In the genomic region with DNA sequence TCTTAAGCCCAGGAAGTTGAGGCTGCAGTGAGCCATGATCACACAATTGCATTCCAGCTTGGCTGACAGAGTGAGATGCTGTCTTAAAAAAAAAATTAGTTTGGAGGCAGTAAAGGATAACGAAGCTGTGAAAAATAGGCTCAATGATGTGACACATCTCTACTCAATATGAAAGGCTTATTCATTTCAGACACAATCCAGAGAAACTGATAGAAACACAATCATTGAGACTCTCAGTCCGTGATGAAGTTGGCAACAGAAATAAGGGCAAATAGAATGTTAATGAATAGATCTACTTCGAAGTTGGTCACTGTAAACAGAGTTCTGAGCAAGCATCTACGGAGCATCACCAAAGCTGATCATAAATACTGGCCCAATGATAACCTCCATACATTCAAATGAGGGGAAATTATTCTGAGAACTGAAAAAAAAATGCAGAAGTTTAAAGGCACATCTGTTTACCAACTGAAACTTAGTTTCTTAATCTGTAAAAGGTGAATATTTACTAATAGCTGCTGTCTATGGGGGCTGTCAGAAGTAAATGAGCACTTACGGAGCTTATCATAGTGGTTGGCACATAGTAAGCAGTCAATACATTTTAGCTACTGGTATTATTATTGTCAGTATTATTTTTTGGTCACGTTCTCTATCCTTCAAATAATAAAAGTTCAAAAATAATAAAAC, we compare ENCODE assay signal across 24 cellular contexts.
DNase-seq lines count a peak whose midpoint lies in the region; ATAC-seq, FAIRE-seq and TF ChIP-seq lines count a peak whose summit lies in the region.
"Had no signal": no experiment of that assay in that cellular context is flagged by ENCODE, and none has a peak within 500 bp of the region (broad histone marks: within the 10 kb centered on the region; RNA-seq: fewer than 3 reads in every experiment).

No MANE protein-coding gene starts in this region.

- no peak for DNase-seq in A549 (ENCODE audit: low read depth in 1 of 2, low spot score in 1 of 2)
- peak; percentile 2 for DNase-seq in globus pallidus (ENCODE audit: low spot score)
- DNase-seq in HuH-7 (ENCODE audit: low spot score), result no peak
- no peak for DNase-seq in RPMI8226
- no peak for DNase-seq in OCI-M1 (lab: John Stamatoyannopoulos, UW)
- DNase-seq: CD8-positive, alpha-beta T cell; COR-L47; DMS 273 treated with DMSO at 0.1 percent for 48 hours; DMS53; DND-41; EL; GM23248; HFFc6; IMR-90 had no signal

- TF ChIP-seq POLR2A in A549 (IDR thresholded peaks at IDR 0.05; ENCODE audit: low read length), result no peak

- no peak overlapping the region for H3K4me2 ChIP-seq in A549
- H3K4me2 ChIP-seq: BLaER1 treated with 17β-estradiol and CSF1 and Interleukin-3, amounts not matched to agents 10 nM and 100 nM had no signal

- TF ChIP-seq CTCF in A549 (IDR thresholded peaks at IDR 0.05), result no peak

- no peak overlapping the region for H3K4me3 ChIP-seq in A549
- H3K4me3 ChIP-seq: BLaER1 treated with 17β-estradiol and CSF1 and Interleukin-3, amounts not matched to agents 10 nM and 100 nM; GM12878; GM23248; K562 had no signal

- 70% methylated on average over 6 of the region's 6 CpGs for WGBS in A549 (ENCODE audit: missing lambda C conversion rate)

- H3K4me1 ChIP-seq in A549, result no peaks in the 10 kb centered on the region
- H3K4me1 ChIP-seq: BLaER1 treated with 17β-estradiol and CSF1 and Interleukin-3, amounts not matched to agents 10 nM and 100 nM had no signal

- CTCF ChIA-PET in A549 (lab: Yijun Ruan, JAX), result interaction anchor here (0.7 to 1.5 kb wide), 5 partner anchors 8 to 44 kb away, joined by 3 to 5 read pairs (median 4); no protein-coding TSS in a partner anchor

- TF ChIP-seq EP300 in A549 (IDR thresholded peaks at IDR 0.05), result no peak

- no peak for TF ChIP-seq RAD21 in A549 (conservative IDR thresholded peaks at IDR 0.05 in 1 of 2, IDR thresholded peaks at IDR 0.05 in 1 of 2)

- peak; percentile 95 for FAIRE-seq in A549 (lab: Jason Lieb, UNC)
- FAIRE-seq: GM12878, H54, K562 had no signal

- H3K9me3 ChIP-seq in A549, result peaks cover 13% of the 10 kb centered on the region; the same call in 2 of the 3 replicates

- ATAC-seq in A549 (no peak), GM21576 (IDR thresholded peaks at IDR 0.05; ENCODE audit: unreplicated experiment) (peak; percentile 47), HG02870 (IDR thresholded peaks at IDR 0.05; ENCODE audit: unreplicated experiment) (peak; percentile 85), GM19035 (IDR thresholded peaks at IDR 0.05; ENCODE audit: unreplicated experiment) (no peak)
- ATAC-seq: CD8-positive, alpha-beta T cell; GM12878; HCT116; K562 had no signal

- POLR2A ChIA-PET in A549 (lab: Yijun Ruan, JAX), result no interaction called here

- no peak overlapping the region for H3K27ac ChIP-seq in A549
- H3K27ac ChIP-seq: 22Rv1; BLaER1 treated with 17β-estradiol and CSF1 and Interleukin-3, amounts not matched to agents 10 nM and 100 nM; GM23248; HL-60 had no signal

TF ChIP-seq in A549, 52 proteins besides CTCF, POLR2A, EP300 and RAD21:
- TF ChIP-seq ZFP36 (IDR thresholded peaks at IDR 0.05; ENCODE audit: borderline replicate concordance, partially characterized antibody), result no peak
- no peak for TF ChIP-seq JUNB (IDR thresholded peaks at IDR 0.05)
- no peak for TF ChIP-seq NFE2L2 (conservative IDR thresholded peaks at IDR 0.05; ENCODE audit: low read length)
- no peak for TF ChIP-seq FOXS1 (CRISPR knock-in tag; IDR thresholded peaks at IDR 0.05)
- TF ChIP-seq GATA3 (IDR thresholded peaks at IDR 0.05; ENCODE audit: borderline replicate concordance), result no peak

Comparison
In these comparisons a context has a peak if more than half of its experiments do, and no peak if none do; other contexts are left out.
1. ATAC-seq: peak in GM21576 (single experiment) and HG02870 (single experiment); none in A549 (0 of 2) and GM19035 (single experiment).